Comparison of ENCODE assay signal across 21 cellular contexts in the genomic region with DNA sequence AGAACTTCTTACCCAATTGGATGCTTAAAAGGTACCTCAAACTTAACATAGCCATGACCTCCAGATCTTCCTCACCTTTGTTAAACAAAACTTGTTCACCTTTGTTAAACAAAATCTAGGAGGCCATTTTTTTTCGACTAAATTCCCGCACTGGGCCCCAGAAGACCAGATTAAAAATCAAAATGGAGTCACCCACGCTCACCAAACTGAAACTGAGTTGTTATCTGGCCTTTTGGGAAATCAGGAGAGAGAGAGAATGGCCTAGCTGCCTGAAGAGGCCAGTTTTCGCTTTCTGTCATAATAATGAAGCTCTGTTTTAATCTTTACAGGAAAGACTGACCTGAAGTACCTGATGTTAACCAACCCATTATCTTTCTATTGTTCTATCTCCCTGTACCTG.
DNase-seq lines count a peak whose midpoint lies in the region; ATAC-seq and TF ChIP-seq lines count a peak whose summit lies in the region.
"Had no signal": no experiment of that assay in that cellular context is flagged by ENCODE, and none has a peak within 500 bp of the region (broad histone marks: within the 10 kb centered on the region; RNA-seq: fewer than 3 reads in every experiment).

No MANE protein-coding gene starts in this region.

- H3K4me3 ChIP-seq in mammary epithelial cell (replicated peaks in 1 of 3; ENCODE audit: insufficient read depth in 1 of 3, low read depth in 2 of 3, low read length in 3 of 3) = no peak overlapping the region
- no peak overlapping the region for H3K4me3 ChIP-seq in PC-3 (ENCODE audit: low read length)
- H3K4me3 ChIP-seq in psoas muscle = no peak overlapping the region
- H3K4me3 ChIP-seq in PC-9 = no peak overlapping the region
- H3K4me3 ChIP-seq: MG63, sigmoid colon, SJSA1 had no signal

- intact Hi-C loops in mammary epithelial cell (cut with micrococcal nuclease) (loop anchor here (1.0 to 5.0 kb wide), 5 partner anchors 67 to 397 kb away; a partner anchor contains a TSS), MCF 10A (cut with micrococcal nuclease) (loop anchor here (1.0 to 5.0 kb wide), 7 partner anchors 47 to 422 kb away; no protein-coding TSS in a partner anchor), PC-3 (cut with micrococcal nuclease) (loop anchor here (1.0 to 5.0 kb wide), 4 partner anchors 69 to 143 kb away; a partner anchor contains a TSS), psoas muscle (cut with DNase I) (loop anchor here in 1 of 2 donors (5.0 kb wide), 1 partner anchor 132 kb away; no protein-coding TSS in a partner anchor), PC-9 (cut with micrococcal nuclease; ENCODE audit: unreplicated experiment) (loop anchor here (1.0 to 5.0 kb wide), 8 partner anchors 42 to 421 kb away; a partner anchor contains a TSS)
- intact Hi-C loops in dendritic cell treated with granulocyte-macrophage colony-stimulating factor and Interleukin-4, amounts not matched to agents 40 ng/mL and 50 ng/mL, for 4 days (cut with micrococcal nuclease) = loop anchor here (5.0 to 10.0 kb wide), 4 partner anchors 42 to 415 kb away; no protein-coding TSS in a partner anchor

- H3K36me3 Mint-ChIP-seq in MCF 10A (ENCODE audit: insufficient read depth, unreplicated experiment) = no peaks in the 10 kb centered on the region
- H3K36me3 Mint-ChIP-seq in dendritic cell treated with granulocyte-macrophage colony-stimulating factor and Interleukin-4, amounts not matched to agents 40 ng/mL and 50 ng/mL, for 4 days (ENCODE audit: low read depth) = peaks cover 50% of the 10 kb centered on the region

- H3K9ac ChIP-seq in mammary epithelial cell (ENCODE audit: insufficient read depth, low read length) = no peak overlapping the region
- no peak overlapping the region for H3K9ac ChIP-seq in PC-3 (ENCODE audit: low read length)

- H3K4me3 Mint-ChIP-seq in MCF 10A (ENCODE audit: unreplicated experiment) = no peak overlapping the region
- H3K4me3 Mint-ChIP-seq in dendritic cell treated with granulocyte-macrophage colony-stimulating factor and Interleukin-4, amounts not matched to agents 40 ng/mL and 50 ng/mL, for 4 days = no peak overlapping the region

- H3K4me1 ChIP-seq in mammary epithelial cell (ENCODE audit: insufficient read depth, low read length) (no peaks in the 10 kb centered on the region), PC-3 (ENCODE audit: insufficient read depth, low read length) (peaks cover 7% of the 10 kb centered on the region), psoas muscle (peaks cover 6% of the 10 kb centered on the region), PC-9 (replicated peaks; ENCODE audit: insufficient read depth) (peaks cover 6% of the 10 kb centered on the region)
- H3K4me1 ChIP-seq: sigmoid colon, SJSA1 had no signal

- no peak overlapping the region for H3K27ac Mint-ChIP-seq in MCF 10A (ENCODE audit: low read depth, unreplicated experiment)
- H3K27ac Mint-ChIP-seq in dendritic cell treated with granulocyte-macrophage colony-stimulating factor and Interleukin-4, amounts not matched to agents 40 ng/mL and 50 ng/mL, for 4 days = peak overlapping the region; percentile 7

- H3K27ac ChIP-seq in mammary epithelial cell (ENCODE audit: insufficient read depth, low read depth, low read length) (no peak overlapping the region), PC-3 (ENCODE audit: low read length) (no peak overlapping the region), psoas muscle (no peak overlapping the region), PC-9 (no peak overlapping the region)
- H3K27ac ChIP-seq: sigmoid colon, SJSA1 had no signal

- no peaks in the 10 kb centered on the region for H3K9me3 ChIP-seq in mammary epithelial cell (replicated peaks; ENCODE audit: insufficient read depth, low read length)
- no peaks in the 10 kb centered on the region for H3K9me3 ChIP-seq in PC-3 (ENCODE audit: low read length)
- H3K9me3 ChIP-seq in psoas muscle = no peaks in the 10 kb centered on the region
- no peaks in the 10 kb centered on the region for H3K9me3 ChIP-seq in PC-9 (ENCODE audit: insufficient read depth, low read depth)
- H3K9me3 ChIP-seq: MG63, sigmoid colon, SJSA1 had no signal

- TF ChIP-seq CTCF in mammary epithelial cell (conservative IDR thresholded peaks at IDR 0.05 in 1 of 2, IDR thresholded peaks at IDR 0.05 in 1 of 2; ENCODE audit: extremely low read depth in 1 of 2, insufficient read depth in 1 of 2, low read depth in 1 of 2, low read length in 2 of 2) (no peak), MCF 10A (IDR thresholded peaks at IDR 0.05; ENCODE audit: unreplicated experiment) (no peak), PC-3 (conservative IDR thresholded peaks at IDR 0.05; ENCODE audit: low read depth, low read length) (no peak), psoas muscle (IDR thresholded peaks at IDR 0.05) (no peak), PC-9 (conservative IDR thresholded peaks at IDR 0.05) (no peak)

- 80% methylated on average over 4 of the region's 4 CpGs for WGBS in mammary epithelial cell (ENCODE audit: low coverage, missing lambda C conversion rate)
- WGBS in psoas muscle, 3 donors = 88 to 96% (median 90%) methylated on average over 4 of the region's 4 CpGs

- no peaks in the 10 kb centered on the region for H3K36me3 ChIP-seq in mammary epithelial cell (ENCODE audit: insufficient read depth, low read length)
- H3K36me3 ChIP-seq in PC-3 (ENCODE audit: low read depth, low read length) = no peaks in the 10 kb centered on the region
- H3K36me3 ChIP-seq in psoas muscle (ENCODE audit: insufficient read depth in 1 of 2, low read depth in 1 of 2) = no peaks in the 10 kb centered on the region
- H3K36me3 ChIP-seq in PC-9 (ENCODE audit: low read depth) = no peaks in the 10 kb centered on the region
- H3K36me3 ChIP-seq: MG63, sigmoid colon, SJSA1 had no signal

- BruUV-seq in mammary epithelial cell (replicated peaks; lab: Mats Ljungman, UMichigan) (no TSS peak), MCF 10A (replicated peaks; lab: Mats Ljungman, UMichigan) (no TSS peak), PC-3 (replicated peaks; lab: Mats Ljungman, UMichigan) (no TSS peak), PC-9 (replicated peaks; lab: Mats Ljungman, UMichigan) (no TSS peak)

- H4K20me1 ChIP-seq in mammary epithelial cell (ENCODE audit: insufficient read depth, low read length) = no peaks in the 10 kb centered on the region
- H4K20me1 ChIP-seq in PC-3 (ENCODE audit: low read length) = no peaks in the 10 kb centered on the region
- no peaks in the 10 kb centered on the region for H4K20me1 ChIP-seq in PC-9 (ENCODE audit: insufficient read depth)

- H3K4me2 ChIP-seq in mammary epithelial cell (ENCODE audit: insufficient read depth, low read depth, low read length) (no peak overlapping the region), PC-3 (ENCODE audit: low read length) (no peak overlapping the region), PC-9 (no peak overlapping the region)

- H3K9me3 Mint-ChIP-seq in MCF 10A (ENCODE audit: unreplicated experiment) = no peaks in the 10 kb centered on the region
- H3K9me3 Mint-ChIP-seq in dendritic cell treated with granulocyte-macrophage colony-stimulating factor and Interleukin-4, amounts not matched to agents 40 ng/mL and 50 ng/mL, for 4 days = no peaks in the 10 kb centered on the region

- no peaks in the 10 kb centered on the region for H3K9me2 ChIP-seq in PC-3 (replicated peaks; ENCODE audit: low read length)
- H3K9me2 ChIP-seq in PC-9 (ENCODE audit: insufficient read depth) = no peaks in the 10 kb centered on the region

- H3K79me2 ChIP-seq in mammary epithelial cell (ENCODE audit: insufficient read depth, low read length) = no peaks in the 10 kb centered on the region
- no peaks in the 10 kb centered on the region for H3K79me2 ChIP-seq in PC-3 (ENCODE audit: low read length)
- H3K79me2 ChIP-seq in PC-9 (ENCODE audit: low read depth) = no peaks in the 10 kb centered on the region

- peak overlapping the region; percentile 18 for H2AFZ ChIP-seq in mammary epithelial cell (ENCODE audit: low read depth, low read length)
- H2AFZ ChIP-seq in PC-3 (ENCODE audit: low read length) = 0 out of 2 replicates have a peak overlapping the region, but pooled peaks have one; percentile 21
- no peak overlapping the region for H2AFZ ChIP-seq in PC-9

- CTCF ChIA-PET in mammary epithelial cell (lab: Charles Lee; ENCODE audit: low non-redundant PET) = no interaction called here
- CTCF ChIA-PET in MCF 10A (lab: Yijun Ruan, JAX) = interaction anchor here (0.7 to 3.9 kb wide), 5 partner anchors 23 to 414 kb away, joined by 3 to 20 read pairs (median 4); no protein-coding TSS in a partner anchor
- CTCF ChIA-PET in PC-3 (lab: Charles Lee) = no interaction called here
- CTCF ChIA-PET in PC-9 (lab: Charles Lee) = interaction anchor here (0.6 to 0.8 kb wide), 2 partner anchors 35 to 85 kb away, joined by 3 read pairs; no protein-coding TSS in a partner anchor

- dilution Hi-C loops in mammary epithelial cell (cut with HindIII; ENCODE audit: low sequenced_read_pairs) = no loop called here

- ATAC-seq in PC-3 (no peak), psoas muscle (no peak)

- H3K27me3 Mint-ChIP-seq in MCF 10A (ENCODE audit: insufficient read depth, unreplicated experiment) = no peaks in the 10 kb centered on the region
- H3K27me3 Mint-ChIP-seq in dendritic cell treated with granulocyte-macrophage colony-stimulating factor and Interleukin-4, amounts not matched to agents 40 ng/mL and 50 ng/mL, for 4 days = no peaks in the 10 kb centered on the region

- DNase-seq in mammary epithelial cell (no peak), MCF 10A (ENCODE audit: unreplicated experiment) (no peak), PC-3 (no peak), psoas muscle (no peak), OCI-M1 (lab: John Stamatoyannopoulos, UW) (no peak), PC-9 (no peak), activated gamma-delta T cell (lab: John Stamatoyannopoulos, UW) (no peak)
- DNase-seq: activated CD8-positive, alpha-beta memory T cell treated with anti-CD3 and anti-CD28 coated beads for 24 hours; DMS153; H7; hypothalamus; MG63; midbrain; NCI-H187 treated with DMSO at 0.1 percent for 48 hours; NCI-H446 treated with DMSO at 0.1 percent for 48 hours; occipital lobe; sigmoid colon; stimulated activated CD4-positive, alpha-beta T cell treated with anti-CD3 and anti-CD28 coated beads, Interleukin-1b, Interleukin-23, amount 100 ng/mL, for 48 hours; substantia nigra had no signal

- H3F3A ChIP-seq in PC-3 (ENCODE audit: low read length, unreplicated experiment) (no peaks in the 10 kb centered on the region), PC-9 (ENCODE audit: insufficient read depth, low read depth) (no peaks in the 10 kb centered on the region)

- POLR2A ChIA-PET in MCF 10A (lab: Yijun Ruan, JAX) = no interaction called here
- POLR2A ChIA-PET in PC-3 (lab: Charles Lee; ENCODE audit: unreplicated experiment) = interaction anchor here (0.7 kb wide), 1 partner anchor 1289 kb away, joined by 3 read pairs; no protein-coding TSS in a partner anchor
- POLR2A ChIA-PET in PC-9 (lab: Charles Lee; ENCODE audit: unreplicated experiment) = no interaction called here

- H3K27me3 ChIP-seq in mammary epithelial cell (ENCODE audit: insufficient read depth, low read length) = no peaks in the 10 kb centered on the region
- H3K27me3 ChIP-seq in PC-3 (ENCODE audit: low read length) = no peaks in the 10 kb centered on the region
- H3K27me3 ChIP-seq in psoas muscle (ENCODE audit: insufficient read depth in 3 of 3, low read length in 2 of 3) = no peaks in the 10 kb centered on the region
- no peaks in the 10 kb centered on the region for H3K27me3 ChIP-seq in PC-9 (ENCODE audit: insufficient read depth, low read depth)
- H3K27me3 ChIP-seq: MG63, sigmoid colon, SJSA1 had no signal

- in situ Hi-C loops in mammary epithelial cell (cut with MboI; ENCODE audit: low sequenced_read_pairs in 2 of 2) = loop anchor here in 1 of 2 donors (25.0 kb wide), 1 partner anchor 412 kb away; no protein-coding TSS in a partner anchor

- no peaks in the 10 kb centered on the region for H3K4me1 Mint-ChIP-seq in MCF 10A (ENCODE audit: insufficient read depth, unreplicated experiment)
- peaks cover 61% of the 10 kb centered on the region for H3K4me1 Mint-ChIP-seq in dendritic cell treated with granulocyte-macrophage colony-stimulating factor and Interleukin-4, amounts not matched to agents 40 ng/mL and 50 ng/mL, for 4 days (ENCODE audit: low read depth)

Comparison
In these comparisons a context has a peak if more than half of its experiments do, and no peak if none do; other contexts are left out.
1. CTCF ChIA-PET loops: an anchor here in MCF 10A (0.7 to 3.9 kb wide) and PC-9 (0.6 to 0.8 kb wide); none called in mammary epithelial cell and PC-3.